In genomic region chr14:31457665-31458659, GRCh38 we compare ENCODE assay signal across 1 cellular context.
TF ChIP-seq lines count a peak whose summit lies in the region.

No MANE protein-coding gene starts in this region.

TF ChIP-seq in HepG2, 621 proteins besides CTCF, POLR2A, EP300 and RAD21 (continues in another document):
- no peak for TF ChIP-seq ZNF773 (CRISPR knock-in tag; IDR thresholded peaks at IDR 0.05; ENCODE audit: borderline replicate concordance)
- no peak for TF ChIP-seq U2AF1 (optimal IDR thresholded peaks at IDR 0.05; ENCODE audit: low read depth, low read length)
- no peak for TF ChIP-seq U2AF2 (IDR thresholded peaks at IDR 0.05; ENCODE audit: low read depth, low read length)
- no peak for TF ChIP-seq ZBTB46 (CRISPR knock-in tag; IDR thresholded peaks at IDR 0.05; ENCODE audit: borderline replicate concordance)
- TF ChIP-seq RFX5 (IDR thresholded peaks at IDR 0.05; ENCODE audit: low read depth, low read length): no peak
- TF ChIP-seq ZNF839 (CRISPR knock-in tag; IDR thresholded peaks at IDR 0.05; ENCODE audit: borderline replicate concordance): no peak
- TF ChIP-seq ZNF556 (CRISPR knock-in tag; IDR thresholded peaks at IDR 0.05; ENCODE audit: borderline replicate concordance): no peak
- peak; percentile 41; the same call in 1 of the 2 replicates for TF ChIP-seq THAP11 (CRISPR knock-in tag; IDR thresholded peaks at IDR 0.05)
- peak; percentile 32; the same call in 1 of the 2 replicates for TF ChIP-seq ESRRA (CRISPR knock-in tag; IDR thresholded peaks at IDR 0.05; ENCODE audit: low read depth)
- no peak for TF ChIP-seq ZBTB25 (CRISPR knock-in tag; IDR thresholded peaks at IDR 0.05)
- TF ChIP-seq GFI1 (CRISPR knock-in tag; IDR thresholded peaks at IDR 0.05; ENCODE audit: borderline replicate concordance): no peak
- TF ChIP-seq TBX2 (CRISPR knock-in tag; IDR thresholded peaks at IDR 0.05; ENCODE audit: borderline replicate concordance): peak; percentile 55; the same call in 1 of the 2 replicates
- TF ChIP-seq ZBTB40 (IDR thresholded peaks at IDR 0.05): no peak
- TF ChIP-seq ZBTB40 (CRISPR knock-in tag; IDR thresholded peaks at IDR 0.05): no peak
- TF ChIP-seq SMAD3 (CRISPR knock-in tag; IDR thresholded peaks at IDR 0.05): peak; percentile 79
- no peak; the same call in 1 of the 2 replicates for TF ChIP-seq ZNF451 (CRISPR knock-in tag; IDR thresholded peaks at IDR 0.05)
- TF ChIP-seq BRCA1 (CRISPR knock-in tag; IDR thresholded peaks at IDR 0.05): no peak
- no peak for TF ChIP-seq ZNF136 (CRISPR knock-in tag; IDR thresholded peaks at IDR 0.05; ENCODE audit: low read depth)
- no peak for TF ChIP-seq SIX1 (CRISPR knock-in tag; IDR thresholded peaks at IDR 0.05; ENCODE audit: borderline replicate concordance)
- TF ChIP-seq SRSF9 (IDR thresholded peaks at IDR 0.05; ENCODE audit: borderline replicate concordance, insufficient read depth, low read depth, low read length, poor library complexity, severe bottlenecking): no peak
- no peak for TF ChIP-seq USF2 (IDR thresholded peaks at IDR 0.05; ENCODE audit: low read depth, low read length)
- TF ChIP-seq USF2 (CRISPR knock-in tag; IDR thresholded peaks at IDR 0.05; ENCODE audit: borderline replicate concordance): no peak; the same call in 1 of the 2 replicates
- TF ChIP-seq ZNF34 (CRISPR knock-in tag; IDR thresholded peaks at IDR 0.05; ENCODE audit: borderline replicate concordance): no peak
- TF ChIP-seq MEIS2 (CRISPR knock-in tag; IDR thresholded peaks at IDR 0.05): no peak
- TF ChIP-seq ZNF142 (CRISPR knock-in tag; IDR thresholded peaks at IDR 0.05): no peak
- no peak; the same call in 1 of the 2 replicates for TF ChIP-seq EHMT2 (IDR thresholded peaks at IDR 0.05; ENCODE audit: borderline replicate concordance, low read depth, low read length)
- no peak for TF ChIP-seq ATM (IDR thresholded peaks at IDR 0.05; ENCODE audit: borderline replicate concordance)
- no peak for TF ChIP-seq CAMTA2 (CRISPR knock-in tag; IDR thresholded peaks at IDR 0.05; ENCODE audit: borderline replicate concordance)
- TF ChIP-seq CBX1 (IDR thresholded peaks at IDR 0.05; ENCODE audit: low read depth): no peak
- no peak for TF ChIP-seq TGIF2 (CRISPR knock-in tag; IDR thresholded peaks at IDR 0.05)
- TF ChIP-seq SOX13 (IDR thresholded peaks at IDR 0.05): peak; percentile 17; the same call in 1 of the 2 replicates
- peak in 1 of 2 experiments; percentile 91; a peak in 2 of 4 replicates for TF ChIP-seq SOX13 (CRISPR knock-in tag; conservative IDR thresholded peaks at IDR 0.05 in 1 of 2, IDR thresholded peaks at IDR 0.05 in 1 of 2)
- no peak for TF ChIP-seq AGO2 (optimal IDR thresholded peaks at IDR 0.05; ENCODE audit: low read depth, low read length)
- peak; percentile 77 for TF ChIP-seq ZNF670 (CRISPR knock-in tag; IDR thresholded peaks at IDR 0.05; ENCODE audit: borderline replicate concordance)
- TF ChIP-seq BRF2 (CRISPR knock-in tag; IDR thresholded peaks at IDR 0.05): no peak
- TF ChIP-seq ZNF143 (CRISPR knock-in tag; IDR thresholded peaks at IDR 0.05): no peak
- no peak for TF ChIP-seq ZNF607 (CRISPR knock-in tag; IDR thresholded peaks at IDR 0.05; ENCODE audit: borderline replicate concordance)
- no peak for TF ChIP-seq ZNF430 (CRISPR knock-in tag; IDR thresholded peaks at IDR 0.05)
- no peak for TF ChIP-seq PAX8 (CRISPR knock-in tag; IDR thresholded peaks at IDR 0.05; ENCODE audit: borderline replicate concordance)
- TF ChIP-seq ZNF205 (CRISPR knock-in tag; IDR thresholded peaks at IDR 0.05): peak; percentile 35; the same call in 1 of the 2 replicates
- no peak for TF ChIP-seq NFKBIZ (CRISPR knock-in tag; IDR thresholded peaks at IDR 0.05)
- TF ChIP-seq ZBTB3 (CRISPR knock-in tag; IDR thresholded peaks at IDR 0.05; ENCODE audit: borderline replicate concordance, low read depth): 0 out of 2 replicates have a peak, but pooled peaks have one; percentile 2
